25 cellular contexts compared by ENCODE assay signal in genomic region chr15:40922608-40923005, GRCh38. TPM values are rescaled to one million over a fixed set of nuclear protein-coding genes. Genes with fewer than 3 reads are reported as not detected.
"Had no signal": no experiment of that assay in that cellular context is flagged by ENCODE, and none has a peak within 500 bp of the region (broad histone marks: within the 10 kb centered on the region; RNA-seq: fewer than 3 reads in every experiment).

No MANE protein-coding gene starts in this region.

- H3K36me3 ChIP-seq: breast epithelium had no signal

- H3K27ac ChIP-seq: breast epithelium had no signal

- H3K4me3 ChIP-seq: breast epithelium had no signal

- H3K4me3 Mint-ChIP-seq: activated CD8-positive, alpha-beta T cell treated with anti-CD3 and anti-CD28 coated beads for 36 hours; activated naive CD4-positive, alpha-beta T cell treated with anti-CD3 and anti-CD28 coated beads, Interleukin-2, amount 10 ng/mL, durations not matched to agents 7 days and 5 days; activated naive CD8-positive, alpha-beta T cell treated with anti-CD3 and anti-CD28 coated beads for 36 hours; activated T-cell treated with anti-CD3 and anti-CD28 coated beads, Interleukin-2, amount 50 U/mL, for 72 hours; T-helper 1 cell treated with Interleukin-12 subunit alpha and Interleukin-12 subunit beta and Interleukin-4 antibody, amounts not matched to agents 30 μg/mL and 1 μg/mL, for 36 hours had no signal

- H3K9me3 Mint-ChIP-seq: activated CD8-positive, alpha-beta T cell treated with anti-CD3 and anti-CD28 coated beads for 36 hours; activated naive CD4-positive, alpha-beta T cell treated with anti-CD3 and anti-CD28 coated beads, Interleukin-2, amount 10 ng/mL, durations not matched to agents 7 days and 5 days; activated naive CD8-positive, alpha-beta T cell treated with anti-CD3 and anti-CD28 coated beads for 36 hours; activated T-cell treated with anti-CD3 and anti-CD28 coated beads, Interleukin-2, amount 50 U/mL, for 72 hours; activated T-helper 2 cell treated with anti-CD3 and anti-CD28 coated beads, Interferon-gamma antibody, Interleukin-2, Interleukin-4, amounts not matched to agents 10 μg/mL and 5 μg/mL and 100 μg/mL, durations not matched to agents 14 hours and 24 hours and 36 hours; T-helper 1 cell treated with Interleukin-12 subunit alpha and Interleukin-12 subunit beta and Interleukin-4 antibody, amounts not matched to agents 30 μg/mL and 1 μg/mL, for 36 hours had no signal

- H3K27ac Mint-ChIP-seq: activated CD8-positive, alpha-beta T cell treated with anti-CD3 and anti-CD28 coated beads for 36 hours; activated naive CD4-positive, alpha-beta T cell treated with anti-CD3 and anti-CD28 coated beads, Interleukin-2, amount 10 ng/mL, durations not matched to agents 7 days and 5 days; activated naive CD8-positive, alpha-beta T cell treated with anti-CD3 and anti-CD28 coated beads for 36 hours; activated T-cell treated with anti-CD3 and anti-CD28 coated beads, Interleukin-2, amount 50 U/mL, for 72 hours; activated T-helper 2 cell treated with anti-CD3 and anti-CD28 coated beads, Interferon-gamma antibody, Interleukin-2, Interleukin-4, amounts not matched to agents 10 μg/mL and 5 μg/mL and 100 μg/mL, durations not matched to agents 14 hours and 24 hours and 36 hours; T-helper 1 cell treated with Interleukin-12 subunit alpha and Interleukin-12 subunit beta and Interleukin-4 antibody, amounts not matched to agents 30 μg/mL and 1 μg/mL, for 36 hours had no signal

- H3K36me3 Mint-ChIP-seq: activated naive CD4-positive, alpha-beta T cell treated with anti-CD3 and anti-CD28 coated beads, Interleukin-2, amount 10 ng/mL, durations not matched to agents 7 days and 5 days; activated naive CD8-positive, alpha-beta T cell treated with anti-CD3 and anti-CD28 coated beads for 36 hours had no signal

- DNase-seq: activated CD4-positive, alpha-beta T cell treated with anti-CD3 and anti-CD28 coated beads for 4 hours; activated CD8-positive, alpha-beta memory T cell treated with anti-CD3 and anti-CD28 coated beads, Interleukin-2, amount 50 U/mL, for 4 hours; activated CD8-positive, alpha-beta T cell treated with anti-CD3 and anti-CD28 coated beads for 36 hours; activated gamma-delta T cell treated with Interleukin-2 at 50 U/mL for 16 hours; activated naive CD4-positive, alpha-beta T cell treated with anti-CD3 and anti-CD28 coated beads, Interleukin-2, amount 10 ng/mL, durations not matched to agents 7 days and 5 days; activated naive CD8-positive, alpha-beta T cell treated with anti-CD3 and anti-CD28 coated beads for 36 hours; activated T-cell treated with anti-CD3 and anti-CD28 coated beads, Interleukin-2, amount 50 U/mL, for 72 hours; anterior cingulate cortex; central memory CD4-positive, alpha-beta T cell; KG1; NCI-H1092 treated with DMSO at 0.1 percent for 48 hours; NCI-H1436; NCI-H1694 treated with DMSO at 0.1 percent for 48 hours; NCI-H2029 treated with DMSO at 0.1 percent for 48 hours; NCI-H345; NCI-H510A; NCI-H526 treated with DMSO at 0.1 percent for 48 hours; NCI-H82; RPMI8226; SHP77 had no signal

- H3K9me3 ChIP-seq: breast epithelium had no signal

- ATAC-seq: activated CD4-positive, CD25-positive, alpha-beta regulatory T cell treated with anti-CD3 and anti-CD28 coated beads, Interleukin-2, amount 50 U/mL, for 24 hours; activated CD8-positive, alpha-beta T cell treated with anti-CD3 and anti-CD28 coated beads for 36 hours; activated T-cell treated with anti-CD3 and anti-CD28 coated beads, Interleukin-2, amount 50 U/mL, for 72 hours had no signal

RNA-seq across cellular contexts. Expression of gene DLL4, which starts 6.5 kb away (rescaled TPM):
- total RNA-seq: activated CD8-positive, alpha-beta T cell treated with anti-CD3 and anti-CD28 coated beads for 36 hours; activated naive CD8-positive, alpha-beta T cell treated with anti-CD3 and anti-CD28 coated beads for 36 hours had no signal

RNA-seq across cellular contexts. Expression of gene RHOV, which starts 48.6 kb away (rescaled TPM):
- total RNA-seq: LHCN-M2 had no signal
